In genomic region chr4:163863082-163863481, GRCh38 we compare ENCODE assay signal across 25 cellular contexts.
A peak's percentile ranks its signal among the peaks of the same experiment; 100 is the strongest.
DNase-seq lines count a peak whose midpoint lies in the region; ATAC-seq, FAIRE-seq and TF ChIP-seq lines count a peak whose summit lies in the region.
"Had no signal": no experiment of that assay in that cellular context is flagged by ENCODE, and none has a peak within 500 bp of the region (broad histone marks: within the 10 kb centered on the region; RNA-seq: fewer than 3 reads in every experiment).

No MANE protein-coding gene starts in this region.

- H3K4me1 ChIP-seq in HepG2 (ENCODE audit: insufficient read depth, low read length) (no peaks in the 10 kb centered on the region), right lobe of liver (no peaks in the 10 kb centered on the region), K562 (replicated peaks in 1 of 2; ENCODE audit: control insufficient read depth in 2 of 2, insufficient read depth in 2 of 2, low read length in 2 of 2) (no peaks in the 10 kb centered on the region)
- H3K4me1 ChIP-seq: BE2C, BLaER1 had no signal

- DNase-seq in HepG2 (ENCODE audit: low spot score) (no peak), right lobe of liver (no peak), K562 (ENCODE audit: extremely low read depth in 1 of 4, low spot score in 3 of 4) (no peak), OCI-M1 (lab: John Stamatoyannopoulos, UW) (no peak), NCI-H2196 (lab: John Stamatoyannopoulos, UW; ENCODE audit: unreplicated experiment) (no peak)
- DNase-seq: ACHN; BE2C; C1 segment of cervical spinal cord; CD4-positive, alpha-beta memory T cell; CD4-positive, CD25-positive, alpha-beta regulatory T cell; CD8-positive, alpha-beta memory T cell; COR-L47; DMS 273 treated with DMSO at 0.1 percent for 48 hours; DMS153; DMS53; DMS79; DND-41; EL; GDM1 had no signal

- WGBS in HepG2 (ENCODE audit: low lambda C conversion rate): 0% methylated on average over 2 of the region's 2 CpGs
- 28% methylated on average over 2 of the region's 2 CpGs for WGBS in right lobe of liver (ENCODE audit: insufficient coverage, low coverage, low lambda C conversion rate, missing lambda C conversion rate)
- 0% methylated on average over 2 of the region's 2 CpGs for WGBS in K562 (ENCODE audit: insufficient coverage, low coverage, missing lambda C conversion rate)

- in situ Hi-C loops in HepG2 (cut with HindIII; ENCODE audit: extremely low pct_ligation_motif_present, low pct_unique_long_range_greater_than_20kb) (no loop called here), K562 (cut with MboI) (no loop called here)

- CTCF ChIA-PET in HepG2 (lab: Yijun Ruan, JAX; ENCODE audit: low intra/inter-chr PET ratio, low total read pairs) (no interaction called here), K562 (lab: Yijun Ruan, JAX; ENCODE audit: low intra/inter-chr PET ratio) (no interaction called here)

- intact Hi-C loops in HepG2 (cut with micrococcal nuclease; ENCODE audit: unreplicated experiment): no loop called here
- intact Hi-C loops in right lobe of liver (cut with DNase I): no loop called here
- intact Hi-C loops in K562 (cut with micrococcal nuclease): no loop called here

- H4K20me1 ChIP-seq in HepG2 (ENCODE audit: insufficient read depth, low read length) (0 out of 2 replicates have a peak, but pooled peaks cover 2% of the 10 kb centered on the region), K562 (replicated peaks; ENCODE audit: control insufficient read depth, insufficient read depth, low read length) (no peaks in the 10 kb centered on the region)
- H4K20me1 ChIP-seq: BLaER1 had no signal

- ATAC-seq in HepG2 (no peak), right lobe of liver (no peak), K562 (no peak)
- ATAC-seq: GM12878 had no signal

- TF ChIP-seq CTCF in HepG2 (CRISPR knock-in tag; IDR thresholded peaks at IDR 0.05): no peak
- no peak for TF ChIP-seq CTCF in right lobe of liver (IDR thresholded peaks at IDR 0.05)
- TF ChIP-seq CTCF in K562 (IDR thresholded peaks at IDR 0.05 in 2 of 3, conservative IDR thresholded peaks at IDR 0.05 in 1 of 3; ENCODE audit: insufficient read depth in 2 of 3, low read depth in 1 of 3, low read length in 3 of 3): no peak

- H2AFZ ChIP-seq in HepG2 (ENCODE audit: low read length) (no peak overlapping the region), K562 (ENCODE audit: low read depth, low read length) (no peak overlapping the region)

- no peak for TF ChIP-seq EP300 in HepG2 (IDR thresholded peaks at IDR 0.05; ENCODE audit: low read depth in 2 of 2, low read length in 2 of 2)
- TF ChIP-seq EP300 in HepG2 (CRISPR knock-in tag; IDR thresholded peaks at IDR 0.05; ENCODE audit: borderline replicate concordance): no peak
- TF ChIP-seq EP300 in K562 (IDR thresholded peaks at IDR 0.05; ENCODE audit: low read length): no peak

- H3K27ac ChIP-seq in HepG2 (ENCODE audit: extremely low read length, insufficient read depth, low read length) (no peak overlapping the region), right lobe of liver (no peak overlapping the region), K562 (ENCODE audit: extremely low read depth, low read depth, low read length) (no peak overlapping the region)
- H3K27ac ChIP-seq: 22Rv1, BLaER1 had no signal

- H3K9me3 ChIP-seq in HepG2 (ENCODE audit: low read length): no peaks in the 10 kb centered on the region
- H3K9me3 ChIP-seq in right lobe of liver: no peaks in the 10 kb centered on the region
- no peaks in the 10 kb centered on the region; the same call in 1 of the 2 replicates for H3K9me3 ChIP-seq in K562 (replicated peaks; ENCODE audit: control insufficient read depth, insufficient read depth, low read depth, low read length)
- H3K9me3 ChIP-seq: BE2C, BLaER1 had no signal

- no peaks in the 10 kb centered on the region for H3K9me1 ChIP-seq in K562 (ENCODE audit: control insufficient read depth, insufficient read depth, low read length)

- H3K79me2 ChIP-seq in HepG2 (ENCODE audit: insufficient read depth, low read length) (no peaks in the 10 kb centered on the region), K562 (ENCODE audit: control insufficient read depth, insufficient read depth, low read length) (no peaks in the 10 kb centered on the region)

- TF ChIP-seq POLR2A in HepG2 (IDR thresholded peaks at IDR 0.05; ENCODE audit: insufficient read depth in 1 of 2, low read depth in 2 of 2, low read length in 2 of 2) (no peak), right lobe of liver (IDR thresholded peaks at IDR 0.05) (no peak), K562 (conservative IDR thresholded peaks at IDR 0.05) (no peak)

- H3K27me3 ChIP-seq in HepG2 (ENCODE audit: control insufficient read depth in 1 of 2, insufficient read depth in 2 of 2, low read length in 2 of 2): no peaks in the 10 kb centered on the region
- H3K27me3 ChIP-seq in right lobe of liver: no peaks in the 10 kb centered on the region
- H3K27me3 ChIP-seq in K562 (ENCODE audit: control insufficient read depth in 2 of 2, insufficient read depth in 2 of 2, low read length in 2 of 2): no peaks in the 10 kb centered on the region
- H3K27me3 ChIP-seq: BE2C, BLaER1 had no signal

- no TSS peak for BruUV-seq in HepG2 (replicated peaks; lab: Mats Ljungman, UMichigan)
- no TSS peak for BruUV-seq in K562 (replicated peaks; lab: Mats Ljungman, UMichigan)

- no peak overlapping the region for H3K4me3 ChIP-seq in HepG2 (replicated peaks in 1 of 3; ENCODE audit: insufficient read depth in 1 of 3, low read depth in 2 of 3, low read length in 3 of 3)
- no peak overlapping the region for H3K4me3 ChIP-seq in right lobe of liver
- H3K4me3 ChIP-seq in K562: no peak overlapping the region
- H3K4me3 ChIP-seq: BLaER1, GM12878 had no signal

- no peak for FAIRE-seq in HepG2 (lab: Jason Lieb, UNC)
- FAIRE-seq in K562 (lab: Jason Lieb, UNC): no peak
- FAIRE-seq: GM12878, GM12892, GM18507, GM19239 had no signal

- H3K36me3 ChIP-seq in HepG2 (replicated peaks in 1 of 2; ENCODE audit: control insufficient read depth in 1 of 2, insufficient read depth in 2 of 2, low read length in 2 of 2): no peaks in the 10 kb centered on the region
- no peaks in the 10 kb centered on the region for H3K36me3 ChIP-seq in right lobe of liver
- no peaks in the 10 kb centered on the region for H3K36me3 ChIP-seq in K562 (ENCODE audit: control insufficient read depth, insufficient read depth, low read length)
- H3K36me3 ChIP-seq: BE2C, BLaER1 had no signal

- no peak for TF ChIP-seq RAD21 in HepG2 (CRISPR knock-in tag; IDR thresholded peaks at IDR 0.05)
- no peak for TF ChIP-seq RAD21 in K562 (CRISPR knock-in tag; conservative IDR thresholded peaks at IDR 0.05 in 1 of 2, IDR thresholded peaks at IDR 0.05 in 1 of 2)

- no peak overlapping the region for H3K4me2 ChIP-seq in HepG2 (ENCODE audit: low read depth, low read length)
- H3K4me2 ChIP-seq in K562 (ENCODE audit: insufficient read depth, low read length): no peak overlapping the region
- H3K4me2 ChIP-seq: BLaER1 had no signal

- H3K9ac ChIP-seq in HepG2 (ENCODE audit: insufficient read depth, low read depth, low read length) (no peak overlapping the region), K562 (ENCODE audit: insufficient read depth in 1 of 2, low read depth in 2 of 2, low read length in 2 of 2) (no peak overlapping the region)
- H3K9ac ChIP-seq: BLaER1 had no signal

- POLR2A ChIA-PET in HepG2 (lab: Yijun Ruan, JAX): no interaction called here
- POLR2A ChIA-PET in K562 (lab: Yijun Ruan, JAX): no interaction called here

TF ChIP-seq in HepG2, 621 proteins besides CTCF, POLR2A, EP300 and RAD21 (continues in another document):
- TF ChIP-seq, protein P1, sequence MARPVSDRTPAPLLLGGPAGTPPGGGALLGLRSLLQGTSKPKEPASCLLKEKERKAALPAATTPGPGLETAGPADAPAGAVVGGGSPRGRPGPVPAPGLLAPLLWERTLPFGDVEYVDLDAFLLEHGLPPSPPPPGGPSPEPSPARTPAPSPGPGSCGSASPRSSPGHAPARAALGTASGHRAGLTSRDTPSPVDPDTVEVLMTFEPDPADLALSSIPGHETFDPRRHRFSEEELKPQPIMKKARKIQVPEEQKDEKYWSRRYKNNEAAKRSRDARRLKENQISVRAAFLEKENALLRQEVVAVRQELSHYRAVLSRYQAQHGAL (CRISPR knock-in tag; IDR thresholded peaks at IDR 0.05; ENCODE audit: not compliant biosample characterization): no peak
- peak; percentile 79 to 89 for TF ChIP-seq MAFK (conservative IDR thresholded peaks at IDR 0.05 in 1 of 2, IDR thresholded peaks at IDR 0.05 in 1 of 2; ENCODE audit: low read length in 2 of 2)
- TF ChIP-seq, protein P2, sequence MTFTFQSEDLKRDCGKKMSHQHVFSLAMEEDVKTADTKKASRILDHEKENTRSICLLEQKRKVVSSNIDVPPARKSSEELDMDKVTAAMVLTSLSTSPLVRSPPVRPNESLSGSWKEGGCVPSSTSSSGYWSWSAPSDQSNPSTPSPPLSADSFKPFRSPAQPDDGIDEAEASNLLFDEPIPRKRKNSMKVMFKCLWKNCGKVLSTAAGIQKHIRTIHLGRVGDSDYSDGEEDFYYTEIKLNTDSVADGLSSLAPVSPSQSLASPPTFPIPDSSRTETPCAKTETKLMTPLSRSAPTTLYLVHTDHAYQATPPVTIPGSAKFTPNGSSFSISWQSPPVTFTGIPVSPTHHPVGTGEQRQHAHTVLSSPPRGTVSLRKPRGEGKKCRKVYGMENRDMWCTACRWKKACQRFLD (CRISPR knock-in tag; IDR thresholded peaks at IDR 0.05; ENCODE audit: borderline replicate concordance): no peak
- peak; percentile 82 for TF ChIP-seq MAFF (IDR thresholded peaks at IDR 0.05; ENCODE audit: low read depth, low read length)
- TF ChIP-seq MAFG (CRISPR knock-in tag; IDR thresholded peaks at IDR 0.05): no peak

TF ChIP-seq in K562, 482 proteins besides CTCF, POLR2A, EP300 and RAD21:
- TF ChIP-seq MAFK (IDR thresholded peaks at IDR 0.05; ENCODE audit: low read length) (peak; percentile 32; the same call in 1 of the 2 replicates), MAFG (tag; conservative IDR thresholded peaks at IDR 0.05) (0 out of 2 replicates have a peak, but pooled peaks have one; percentile 27)
- TF ChIP-seq, protein P3, sequence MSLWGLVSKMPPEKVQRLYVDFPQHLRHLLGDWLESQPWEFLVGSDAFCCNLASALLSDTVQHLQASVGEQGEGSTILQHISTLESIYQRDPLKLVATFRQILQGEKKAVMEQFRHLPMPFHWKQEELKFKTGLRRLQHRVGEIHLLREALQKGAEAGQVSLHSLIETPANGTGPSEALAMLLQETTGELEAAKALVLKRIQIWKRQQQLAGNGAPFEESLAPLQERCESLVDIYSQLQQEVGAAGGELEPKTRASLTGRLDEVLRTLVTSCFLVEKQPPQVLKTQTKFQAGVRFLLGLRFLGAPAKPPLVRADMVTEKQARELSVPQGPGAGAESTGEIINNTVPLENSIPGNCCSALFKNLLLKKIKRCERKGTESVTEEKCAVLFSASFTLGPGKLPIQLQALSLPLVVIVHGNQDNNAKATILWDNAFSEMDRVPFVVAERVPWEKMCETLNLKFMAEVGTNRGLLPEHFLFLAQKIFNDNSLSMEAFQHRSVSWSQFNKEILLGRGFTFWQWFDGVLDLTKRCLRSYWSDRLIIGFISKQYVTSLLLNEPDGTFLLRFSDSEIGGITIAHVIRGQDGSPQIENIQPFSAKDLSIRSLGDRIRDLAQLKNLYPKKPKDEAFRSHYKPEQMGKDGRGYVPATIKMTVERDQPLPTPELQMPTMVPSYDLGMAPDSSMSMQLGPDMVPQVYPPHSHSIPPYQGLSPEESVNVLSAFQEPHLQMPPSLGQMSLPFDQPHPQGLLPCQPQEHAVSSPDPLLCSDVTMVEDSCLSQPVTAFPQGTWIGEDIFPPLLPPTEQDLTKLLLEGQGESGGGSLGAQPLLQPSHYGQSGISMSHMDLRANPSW (CRISPR knock-in tag; IDR thresholded peaks at IDR 0.05): no peak

Comparison
In these comparisons a context has a peak if more than half of its experiments do, and no peak if none do; other contexts are left out.
1. Of the 241 proteins assayed by ChIP-seq in both HepG2 and K562: peak only in HepG2: MAFF; only in K562: MAFG; in both: MAFK; in neither: 238.